18 cellular contexts compared by ENCODE assay signal in the genomic region with DNA sequence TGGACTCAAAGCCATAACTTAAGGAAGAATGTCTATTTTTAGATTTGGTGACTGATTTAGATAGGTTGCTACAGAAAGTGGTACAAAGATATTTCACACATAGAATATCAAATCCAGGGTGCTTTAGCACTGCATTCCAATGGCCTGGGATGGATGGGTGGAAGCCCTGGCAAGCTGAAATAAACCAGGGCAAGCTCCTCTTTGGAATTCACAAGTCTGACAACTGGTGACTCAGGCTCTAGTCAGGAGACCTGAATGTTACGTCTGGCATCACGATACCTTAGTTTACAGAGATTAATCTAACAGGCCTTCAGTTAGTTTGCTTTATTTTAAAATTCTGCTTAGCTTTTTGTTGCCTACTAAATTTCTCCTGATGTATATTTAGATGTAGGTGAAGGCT.
DNase-seq lines count a peak whose midpoint lies in the region; ATAC-seq, FAIRE-seq and TF ChIP-seq lines count a peak whose summit lies in the region.
"Had no signal": no experiment of that assay in that cellular context is flagged by ENCODE, and none has a peak within 500 bp of the region (broad histone marks: within the 10 kb centered on the region; RNA-seq: fewer than 3 reads in every experiment).

No MANE protein-coding gene starts in this region.

- H3K27ac Mint-ChIP-seq in natural killer cell = no peak overlapping the region
- H3K27ac Mint-ChIP-seq: activated naive CD4-positive, alpha-beta T cell treated with anti-CD3 and anti-CD28 coated beads, Interleukin-2, amount 10 ng/mL, durations not matched to agents 7 days and 5 days; stimulated activated memory B cell treated with anti-CD40 and anti-IgM and Interleukin-4, amounts not matched to agents 10 μg/mL and 1 μg/mL and 100 μg/mL, for 72 hours had no signal

- dilution Hi-C loops in keratinocyte (cut with MboI; ENCODE audit: extremely low pct_ligation_motif_present, low sequenced_read_pairs) = no loop called here

- intact Hi-C loops in natural killer cell (cut with micrococcal nuclease) = no loop called here

- H3K79me2 ChIP-seq in keratinocyte (ENCODE audit: control insufficient read depth, insufficient read depth, low read length) = no peaks in the 10 kb centered on the region

- H3K27me3 ChIP-seq in bronchial epithelial cell (ENCODE audit: control insufficient read depth, insufficient read depth, low read length) (no peaks in the 10 kb centered on the region), keratinocyte (ENCODE audit: control insufficient read depth, extremely low read depth, insufficient read depth, low read length) (no peaks in the 10 kb centered on the region)
- H3K27me3 ChIP-seq: upper lobe of right lung had no signal

- H3K36me3 Mint-ChIP-seq in activated T-cell treated with anti-CD3 and anti-CD28 coated beads, Interleukin-2, amount 50 U/mL, for 4 hours (ENCODE audit: insufficient read depth) = no peaks in the 10 kb centered on the region
- no peaks in the 10 kb centered on the region for H3K36me3 Mint-ChIP-seq in natural killer cell
- H3K36me3 Mint-ChIP-seq: activated naive CD4-positive, alpha-beta T cell treated with anti-CD3 and anti-CD28 coated beads, Interleukin-2, amount 10 ng/mL, durations not matched to agents 7 days and 5 days; stimulated activated memory B cell treated with anti-CD40 and anti-IgM and Interleukin-4, amounts not matched to agents 10 μg/mL and 1 μg/mL and 100 μg/mL, for 72 hours had no signal

- no peaks in the 10 kb centered on the region for H3K9me1 ChIP-seq in keratinocyte (ENCODE audit: control insufficient read depth, extremely low read depth, insufficient read depth, low read length)

- no peak for TF ChIP-seq CTCF in bronchial epithelial cell (IDR thresholded peaks at IDR 0.05; ENCODE audit: insufficient read depth, low read length, severe bottlenecking)
- TF ChIP-seq CTCF in keratinocyte (optimal IDR thresholded peaks at IDR 0.05 in 1 of 3, IDR thresholded peaks at IDR 0.05 in 1 of 3, conservative IDR thresholded peaks at IDR 0.05 in 1 of 3; ENCODE audit: extremely low read depth in 1 of 3, insufficient read depth in 2 of 3, low read length in 3 of 3) = no peak
- no peak for TF ChIP-seq CTCF in natural killer cell (IDR thresholded peaks at IDR 0.05)

- no peak overlapping the region for H3K9ac ChIP-seq in keratinocyte (ENCODE audit: control insufficient read depth, extremely low read depth, insufficient read depth, low read length)

- H3K4me3 ChIP-seq in bronchial epithelial cell (ENCODE audit: low read depth, low read length) (no peak overlapping the region), keratinocyte (ENCODE audit: control insufficient read depth in 2 of 3, extremely low read depth in 1 of 3, insufficient read depth in 2 of 3, low read depth in 1 of 3, low read length in 3 of 3) (no peak overlapping the region)
- H3K4me3 ChIP-seq: upper lobe of right lung had no signal

- no peaks in the 10 kb centered on the region for H3K9me3 ChIP-seq in keratinocyte (ENCODE audit: control insufficient read depth, low read depth, low read length)
- H3K9me3 ChIP-seq: Caco-2, upper lobe of right lung had no signal

- ATAC-seq in activated T-cell treated with anti-CD3 and anti-CD28 coated beads, Interleukin-2, amount 50 U/mL, for 4 hours = no peak
- ATAC-seq in natural killer cell = no peak
- ATAC-seq: sciatic nerve; stimulated activated memory B cell treated with anti-CD40 and anti-IgM and Interleukin-4, amounts not matched to agents 10 μg/mL and 1 μg/mL and 100 μg/mL, for 72 hours; upper lobe of right lung had no signal

- H4K20me1 ChIP-seq in keratinocyte (ENCODE audit: control insufficient read depth, extremely low read depth, insufficient read depth, low read length) = no peaks in the 10 kb centered on the region

- H3K27ac ChIP-seq in keratinocyte (ENCODE audit: control insufficient read depth, insufficient read depth, low read length) = peak overlapping the region; percentile 85
- H3K27ac ChIP-seq: upper lobe of right lung had no signal

- H3K4me3 Mint-ChIP-seq in activated T-cell treated with anti-CD3 and anti-CD28 coated beads, Interleukin-2, amount 50 U/mL, for 4 hours = no peak overlapping the region
- H3K4me3 Mint-ChIP-seq in natural killer cell = no peak overlapping the region
- H3K4me3 Mint-ChIP-seq: activated naive CD4-positive, alpha-beta T cell treated with anti-CD3 and anti-CD28 coated beads, Interleukin-2, amount 10 ng/mL, durations not matched to agents 7 days and 5 days; neural crest cell; stimulated activated memory B cell treated with anti-CD40 and anti-IgM and Interleukin-4, amounts not matched to agents 10 μg/mL and 1 μg/mL and 100 μg/mL, for 72 hours had no signal

- no peaks in the 10 kb centered on the region for H3K4me1 Mint-ChIP-seq in activated T-cell treated with anti-CD3 and anti-CD28 coated beads, Interleukin-2, amount 50 U/mL, for 4 hours (ENCODE audit: low read depth)
- no peaks in the 10 kb centered on the region for H3K4me1 Mint-ChIP-seq in natural killer cell
- H3K4me1 Mint-ChIP-seq: activated naive CD4-positive, alpha-beta T cell treated with anti-CD3 and anti-CD28 coated beads, Interleukin-2, amount 10 ng/mL, durations not matched to agents 7 days and 5 days; stimulated activated memory B cell treated with anti-CD40 and anti-IgM and Interleukin-4, amounts not matched to agents 10 μg/mL and 1 μg/mL and 100 μg/mL, for 72 hours had no signal

- H2AFZ ChIP-seq in keratinocyte (ENCODE audit: control insufficient read depth, low read length) = peak overlapping the region; percentile 93

- DNase-seq in A172 (ENCODE audit: low spot score) (peak; percentile 12), HPDE6-E6E7 (ENCODE audit: extremely low spot score) (peak; percentile 49), bronchial epithelial cell (ENCODE audit: low read depth) (peak; percentile 87), keratinocyte (ENCODE audit: low read depth, low spot score) (no peak), natural killer cell (no peak), globus pallidus (ENCODE audit: low spot score) (no peak), DMS79 (lab: John Stamatoyannopoulos, UW) (no peak)
- no peak for DNase-seq in activated T-cell treated with anti-CD3 and anti-CD28 coated beads, Interleukin-2, amount 50 U/mL, for 4 hours
- DNase-seq: activated CD4-positive, alpha-beta T cell treated with anti-CD3 and anti-CD28 coated beads for 1 hour; activated CD8-positive, alpha-beta memory T cell treated with anti-CD3 and anti-CD28 coated beads, Interleukin-2, amount 50 U/mL, for 48 hours; activated naive CD4-positive, alpha-beta T cell treated with anti-CD3 and anti-CD28 coated beads, Interleukin-2, amount 10 ng/mL, durations not matched to agents 7 days and 5 days; Caco-2; NCI-H82; upper lobe of right lung had no signal

- H3K27me3 Mint-ChIP-seq in activated T-cell treated with anti-CD3 and anti-CD28 coated beads, Interleukin-2, amount 50 U/mL, for 4 hours (ENCODE audit: low read depth) = peaks cover 4% of the 10 kb centered on the region
- peaks cover 8 to 18% of the 10 kb centered on the region in 2 donors for H3K27me3 Mint-ChIP-seq in natural killer cell (ENCODE audit: low read depth in 2 of 2)
- H3K27me3 Mint-ChIP-seq: activated naive CD4-positive, alpha-beta T cell treated with anti-CD3 and anti-CD28 coated beads, Interleukin-2, amount 10 ng/mL, durations not matched to agents 7 days and 5 days had no signal

- H3K36me3 ChIP-seq in bronchial epithelial cell (ENCODE audit: control insufficient read depth, insufficient read depth, low read length) (no peaks in the 10 kb centered on the region), keratinocyte (ENCODE audit: control insufficient read depth in 2 of 2, extremely low read depth in 1 of 2, insufficient read depth in 2 of 2, low read length in 2 of 2) (no peaks in the 10 kb centered on the region)
- H3K36me3 ChIP-seq: upper lobe of right lung had no signal

- H3K4me1 ChIP-seq in keratinocyte (ENCODE audit: control insufficient read depth, extremely low read depth, insufficient read depth, low read length) = peaks cover 22% of the 10 kb centered on the region
- H3K4me1 ChIP-seq: Caco-2, upper lobe of right lung had no signal

- H3K4me2 ChIP-seq in keratinocyte (ENCODE audit: control insufficient read depth, extremely low read depth, insufficient read depth, low read depth, low read length) = peak overlapping the region; percentile 53

- no peaks in the 10 kb centered on the region for H3K9me3 Mint-ChIP-seq in activated T-cell treated with anti-CD3 and anti-CD28 coated beads, Interleukin-2, amount 50 U/mL, for 4 hours
- no peaks in the 10 kb centered on the region for H3K9me3 Mint-ChIP-seq in natural killer cell
- H3K9me3 Mint-ChIP-seq: activated naive CD4-positive, alpha-beta T cell treated with anti-CD3 and anti-CD28 coated beads, Interleukin-2, amount 10 ng/mL, durations not matched to agents 7 days and 5 days; stimulated activated memory B cell treated with anti-CD40 and anti-IgM and Interleukin-4, amounts not matched to agents 10 μg/mL and 1 μg/mL and 100 μg/mL, for 72 hours had no signal

- FAIRE-seq in bronchial epithelial cell (lab: Jason Lieb, UNC) (no peak), keratinocyte (lab: Jason Lieb, UNC) (peak; percentile 91)
- FAIRE-seq: A204.1 had no signal

Comparison
In these comparisons a context has a peak if more than half of its experiments do, and no peak if none do; other contexts are left out.
1. DNase-seq: peak in A172 (single experiment), HPDE6-E6E7 (single experiment) and bronchial epithelial cell (single experiment); none in keratinocyte (single experiment), activated T-cell treated with anti-CD3 and anti-CD28 coated beads, Interleukin-2, amount 50 U/mL, for 4 hours (single experiment), natural killer cell (single experiment), globus pallidus (single experiment) and DMS79 (single experiment).